ENCODE assay signal across 18 cellular contexts in genomic region chr20:37305839-37306238, GRCh38. TPM values are rescaled to one million over a fixed set of nuclear protein-coding genes. Genes with fewer than 3 reads are reported as not detected.
"Had no signal": no experiment of that assay in that cellular context is flagged by ENCODE, and none has a peak within 500 bp of the region (broad histone marks: within the 10 kb centered on the region; RNA-seq: fewer than 3 reads in every experiment).

No MANE protein-coding gene starts in this region.

- H3K27me3 ChIP-seq: suprapubic skin had no signal

- H3K4me3 ChIP-seq: psoas muscle, SK-N-MC, suprapubic skin had no signal

- H3K27me3 Mint-ChIP-seq: activated naive CD4-positive, alpha-beta T cell treated with anti-CD3 and anti-CD28 coated beads, Interleukin-2, amount 10 ng/mL, durations not matched to agents 7 days and 5 days had no signal

- ATAC-seq: psoas muscle had no signal

- H3K27ac ChIP-seq: psoas muscle, SK-N-MC, suprapubic skin had no signal

- H3K4me3 Mint-ChIP-seq: activated naive CD4-positive, alpha-beta T cell treated with anti-CD3 and anti-CD28 coated beads, Interleukin-2, amount 10 ng/mL, durations not matched to agents 7 days and 5 days had no signal

- DNase-seq: activated CD4-positive, alpha-beta T cell treated with anti-CD3 and anti-CD28 coated beads, Interleukin-2, amount 50 U/mL, for 48 hours; activated CD4-positive, CD25-positive, alpha-beta regulatory T cell treated with anti-CD3 and anti-CD28 coated beads, Interleukin-2, amount 50 U/mL, for 72 hours; activated naive CD4-positive, alpha-beta T cell treated with anti-CD3 and anti-CD28 coated beads, Interleukin-2, amount 10 ng/mL, durations not matched to agents 7 days and 5 days; caudate nucleus; foreskin fibroblast; glutamatergic neuron; hypothalamus; mesenchymal stem cell; psoas muscle; stimulated activated CD4-positive, alpha-beta T cell treated with anti-CD3 and anti-CD28 coated beads, Interleukin-2, amount 100 ng/mL, for 48 hours; stimulated activated naive CD4-positive, alpha-beta T cell treated with Interleukin-2 at 50 U/mL for 16 hours; T-helper 9 cell had no signal

- H3K9me3 ChIP-seq: psoas muscle, suprapubic skin had no signal

- H3K9me3 Mint-ChIP-seq: activated naive CD4-positive, alpha-beta T cell treated with anti-CD3 and anti-CD28 coated beads, Interleukin-2, amount 10 ng/mL, durations not matched to agents 7 days and 5 days; activated T-helper 2 cell treated with anti-CD3 and anti-CD28 coated beads, Interferon-gamma antibody, Interleukin-2, Interleukin-4, amounts not matched to agents 10 μg/mL and 5 μg/mL and 100 μg/mL, durations not matched to agents 14 hours and 24 hours and 36 hours had no signal

- H3K27ac Mint-ChIP-seq: activated naive CD4-positive, alpha-beta T cell treated with anti-CD3 and anti-CD28 coated beads, Interleukin-2, amount 10 ng/mL, durations not matched to agents 7 days and 5 days; activated T-helper 2 cell treated with anti-CD3 and anti-CD28 coated beads, Interferon-gamma antibody, Interleukin-2, Interleukin-4, amounts not matched to agents 10 μg/mL and 5 μg/mL and 100 μg/mL, durations not matched to agents 14 hours and 24 hours and 36 hours had no signal

RNA-seq across cellular contexts. Expression of gene GHRH, which starts 44.2 kb away (rescaled TPM):
- polyA plus RNA-seq: endothelial cell of umbilical vein, liver, neural cell, psoas muscle had no signal
